In the genomic region with DNA sequence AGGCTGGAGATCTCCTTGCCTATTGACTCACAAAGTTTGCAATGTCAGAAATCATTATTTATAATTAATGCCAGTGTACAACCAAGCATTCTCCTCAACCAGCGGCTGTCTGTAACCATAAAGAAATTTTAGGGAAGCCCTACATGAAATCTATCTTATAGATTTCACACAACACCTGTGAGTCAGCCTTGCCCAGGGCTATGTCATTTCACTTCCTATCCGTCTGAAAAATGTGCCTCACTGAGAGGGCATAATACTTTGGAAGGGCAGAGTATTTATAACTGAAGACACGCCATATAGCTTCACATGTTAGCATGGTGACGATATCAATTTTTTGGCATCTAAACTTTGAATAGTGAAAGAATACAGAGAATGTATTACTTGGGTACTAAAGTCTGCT, we compare ENCODE assay signal across 16 cellular contexts.
A peak's percentile ranks its signal among the peaks of the same experiment; 100 is the strongest.
DNase-seq lines count a peak whose midpoint lies in the region; ATAC-seq, FAIRE-seq and TF ChIP-seq lines count a peak whose summit lies in the region.
"Had no signal": no experiment of that assay in that cellular context is flagged by ENCODE, and none has a peak within 500 bp of the region (broad histone marks: within the 10 kb centered on the region; RNA-seq: fewer than 3 reads in every experiment).

No MANE protein-coding gene starts in this region.

- in situ Hi-C loops in transverse colon (cut with MboI; ENCODE audit: low pct_ligation_motif_present in 1 of 4, low pct_unique_long_range_greater_than_20kb in 1 of 4, low sequenced_read_pairs in 3 of 4): no loop called here

- TF ChIP-seq EP300 in transverse colon (IDR thresholded peaks at IDR 0.05; ENCODE audit: low read depth): no peak

- 69 to 72% methylated on average over 4 of the region's 4 CpGs for WGBS in transverse colon (ENCODE audit: low coverage in 1 of 2), 2 donors

- no peaks in the 10 kb centered on the region for H3K9me3 ChIP-seq in transverse colon
- H3K9me3 ChIP-seq in Peyer's patch: no peaks in the 10 kb centered on the region
- H3K9me3 ChIP-seq: BLaER1 had no signal

- peak; percentile 91 for ATAC-seq in foreskin keratinocyte
- ATAC-seq: GM12878, HepG2 had no signal

- H3K27ac ChIP-seq in RWPE1 (no peak overlapping the region), foreskin keratinocyte (no peak overlapping the region), transverse colon (no peak overlapping the region), Peyer's patch (no peak overlapping the region)
- H3K27ac ChIP-seq: BLaER1 had no signal

- H3K4me1 ChIP-seq in foreskin keratinocyte (peaks cover 5% of the 10 kb centered on the region), transverse colon (no peaks in the 10 kb centered on the region), Peyer's patch (no peaks in the 10 kb centered on the region)
- H3K4me1 ChIP-seq: BLaER1 had no signal

- POLR2A ChIA-PET in RWPE1 (lab: Yijun Ruan, JAX; ENCODE audit: low non-redundant PET): no interaction called here

- FAIRE-seq in H54 (lab: Jason Lieb, UNC): peak; percentile 20
- FAIRE-seq: GM12878, HepG2 had no signal

- intact Hi-C loops in transverse colon (cut with DNase I; ENCODE audit: low total_unique reads): no loop called here

- TF ChIP-seq CTCF in RWPE1 (conservative IDR thresholded peaks at IDR 0.05; ENCODE audit: low read depth) (no peak), foreskin keratinocyte (conservative IDR thresholded peaks at IDR 0.05) (no peak), transverse colon (IDR thresholded peaks at IDR 0.05) (no peak), Peyer's patch (IDR thresholded peaks at IDR 0.05) (no peak)

- TF ChIP-seq POLR2A in H54 (IDR thresholded peaks at IDR 0.05; ENCODE audit: low read depth, low read length) (no peak), transverse colon (IDR thresholded peaks at IDR 0.05) (no peak), Peyer's patch (IDR thresholded peaks at IDR 0.05) (no peak)

- H3K27me3 ChIP-seq in foreskin keratinocyte (no peaks in the 10 kb centered on the region), transverse colon (no peaks in the 10 kb centered on the region), Peyer's patch (no peaks in the 10 kb centered on the region)
- H3K27me3 ChIP-seq: BLaER1 had no signal

- peak; percentile 3 for DNase-seq in Daoy (ENCODE audit: low read depth)
- DNase-seq in H54 (ENCODE audit: insufficient read length, low spot score): no peak
- DNase-seq in RWPE1 (ENCODE audit: low spot score): peak; percentile 5
- peak; percentile 25 to 56 for DNase-seq in foreskin keratinocyte
- DNase-seq in transverse colon: no peak
- no peak for DNase-seq in Peyer's patch
- DNase-seq in NCI-H2227 treated with DMSO at 0.1 percent for 48 hours (lab: John Stamatoyannopoulos, UW): no peak
- DNase-seq: 8988T; CD4-positive, alpha-beta memory T cell; DMS153; DMS79; HCEC 1CT; HFFc6 had no signal

- H3K36me3 ChIP-seq in transverse colon (no peaks in the 10 kb centered on the region), Peyer's patch (no peaks in the 10 kb centered on the region)
- H3K36me3 ChIP-seq: BLaER1 had no signal

- CTCF ChIA-PET in RWPE1 (lab: Yijun Ruan, JAX): no interaction called here

- H3K4me3 ChIP-seq in transverse colon: no peak overlapping the region
- no peak overlapping the region for H3K4me3 ChIP-seq in Peyer's patch
- H3K4me3 ChIP-seq: BLaER1, GM12878 had no signal

Comparison
In these comparisons a context has a peak if more than half of its experiments do, and no peak if none do; other contexts are left out.
1. DNase-seq: peak in Daoy (single experiment), RWPE1 (single experiment) and foreskin keratinocyte (2 of 2); none in H54 (single experiment), transverse colon (single experiment), Peyer's patch (0 of 3) and NCI-H2227 treated with DMSO at 0.1 percent for 48 hours (single experiment).